ENCODE assay signal across 8 cellular contexts in genomic region chr18:54444309-54444914, GRCh38.
A peak's percentile ranks its signal among the peaks of the same experiment; 100 is the strongest.
DNase-seq lines count a peak whose midpoint lies in the region; ATAC-seq, FAIRE-seq and TF ChIP-seq lines count a peak whose summit lies in the region.

No MANE protein-coding gene starts in this region.

- intact Hi-C loops in sigmoid colon (cut with DNase I) = loop anchor here (10.0 kb wide), 1 partner anchor 540 kb away; no protein-coding TSS in a partner anchor

- TF ChIP-seq EP300 in sigmoid colon (IDR thresholded peaks at IDR 0.05) = no peak

- TF ChIP-seq POLR2A in sigmoid colon (IDR thresholded peaks at IDR 0.05) = no peak

- TF ChIP-seq CTCF in epithelial cell of proximal tubule (conservative IDR thresholded peaks at IDR 0.05; ENCODE audit: low read depth, low read length) (peak; percentile 99), neural crest cell (conservative IDR thresholded peaks at IDR 0.05) (peak; percentile 91), sigmoid colon (IDR thresholded peaks at IDR 0.05) (peak in 2 of 4 experiments; percentile 34 to 35)

- no peaks in the 10 kb centered on the region for H3K36me3 ChIP-seq in sigmoid colon

- peak overlapping the region; percentile 60 for H3K27ac Mint-ChIP-seq in neural crest cell (ENCODE audit: unreplicated experiment)

- H3K4me1 Mint-ChIP-seq in neural crest cell = peaks cover 18% of the 10 kb centered on the region

- peaks cover 6% of the 10 kb centered on the region for H3K9me3 Mint-ChIP-seq in neural crest cell

- no peak overlapping the region for H3K27ac ChIP-seq in sigmoid colon

- H3K36me3 Mint-ChIP-seq in neural crest cell (ENCODE audit: low read depth) = peaks cover 4% of the 10 kb centered on the region

- peak; percentile 11 for FAIRE-seq in TTC549 (lab: Jason Lieb, UNC)

- DNase-seq in NCI-H446 (lab: John Stamatoyannopoulos, UW) (peak; percentile 18 to 44), NCI-H446 treated with DMSO at 0.1 percent for 48 hours (lab: John Stamatoyannopoulos, UW) (no peak), epithelial cell of proximal tubule (ENCODE audit: low read depth) (no peak), neural crest cell (ENCODE audit: low read depth, low spot score) (peak; percentile 57), sigmoid colon (no peak)
- DNase-seq in Jurkat, Clone E6-1 (ENCODE audit: low read depth, low spot score) = peak; percentile 39

- H3K4me3 Mint-ChIP-seq in neural crest cell = no peak overlapping the region

- H3K27me3 Mint-ChIP-seq in neural crest cell (ENCODE audit: low read depth) = no peaks in the 10 kb centered on the region

- H3K4me1 ChIP-seq in sigmoid colon = no peaks in the 10 kb centered on the region

- peaks cover 0 to 3% (median 0%) of the 10 kb centered on the region in 3 donors for H3K27me3 ChIP-seq in sigmoid colon

- 14 to 15% methylated on average over 7 of the region's 7 CpGs for WGBS in sigmoid colon, 2 donors

- no peaks in the 10 kb centered on the region for H3K9me3 ChIP-seq in sigmoid colon

- ATAC-seq in GM21619 (IDR thresholded peaks at IDR 0.05; ENCODE audit: unreplicated experiment) = peak; percentile 84

- no peak overlapping the region for H3K4me3 ChIP-seq in Jurkat, Clone E6-1 (ENCODE audit: low read length)
- no peak overlapping the region for H3K4me3 ChIP-seq in epithelial cell of proximal tubule (ENCODE audit: low read depth, low read length)
- no peak overlapping the region for H3K4me3 ChIP-seq in sigmoid colon

Comparison
In these comparisons a context has a peak if more than half of its experiments do, and no peak if none do; other contexts are left out.
1. DNase-seq: peak in NCI-H446 (2 of 2), Jurkat, Clone E6-1 (single experiment) and neural crest cell (single experiment); none in NCI-H446 treated with DMSO at 0.1 percent for 48 hours (single experiment), epithelial cell of proximal tubule (single experiment) and sigmoid colon (single experiment).